Comparison of ENCODE assay signal across 13 cellular contexts in genomic region chr6:10441004-10441654, GRCh38. TPM values are rescaled to one million over a fixed set of nuclear protein-coding genes. Genes with fewer than 3 reads are reported as not detected.
A peak's percentile ranks its signal among the peaks of the same experiment; 100 is the strongest.
DNase-seq lines count a peak whose midpoint lies in the region; ATAC-seq and TF ChIP-seq lines count a peak whose summit lies in the region.
"Had no signal": no experiment of that assay in that cellular context is flagged by ENCODE, and none has a peak within 500 bp of the region (broad histone marks: within the 10 kb centered on the region; RNA-seq: fewer than 3 reads in every experiment).

No MANE protein-coding gene starts in this region.

- H3K9ac ChIP-seq in neural progenitor cell = no peak overlapping the region
- no peak overlapping the region for H3K9ac ChIP-seq in H9 (ENCODE audit: extremely low read depth, insufficient read length, low read length)

- peaks cover 3% of the 10 kb centered on the region for H3F3A ChIP-seq in neural progenitor cell (ENCODE audit: low read depth)

- H3K36me3 Mint-ChIP-seq in neural progenitor cell (no peaks in the 10 kb centered on the region), H9 (ENCODE audit: insufficient read depth in 1 of 3, low read depth in 3 of 3) (no peaks in the 10 kb centered on the region)
- H3K36me3 Mint-ChIP-seq in activated T-helper 1 cell treated with anti-CD3 and anti-CD28 coated beads, Interleukin-12 subunit alpha, Interleukin-12 subunit beta, Interleukin-2, Interleukin-4 antibody, amounts not matched to agents 30 ng/mL and 10 ng/mL and 1 ng/mL, durations not matched to agents 14 hours and 24 hours and 36 hours (ENCODE audit: low read depth) = no peaks in the 10 kb centered on the region
- H3K36me3 Mint-ChIP-seq: activated naive CD4-positive, alpha-beta T cell treated with anti-CD3 and anti-CD28 coated beads, Interleukin-2, amount 50 U/mL, for 24 hours had no signal

- H3K27ac Mint-ChIP-seq in neural progenitor cell (no peak overlapping the region), H9 (peak overlapping the region in 1 of 3 experiments; percentile 37; a peak in 1 of 7 replicates)
- no peak overlapping the region for H3K27ac Mint-ChIP-seq in activated T-helper 1 cell treated with anti-CD3 and anti-CD28 coated beads, Interleukin-12 subunit alpha, Interleukin-12 subunit beta, Interleukin-2, Interleukin-4 antibody, amounts not matched to agents 30 ng/mL and 10 ng/mL and 1 ng/mL, durations not matched to agents 14 hours and 24 hours and 36 hours
- H3K27ac Mint-ChIP-seq: activated naive CD4-positive, alpha-beta T cell treated with anti-CD3 and anti-CD28 coated beads, Interleukin-2, amount 50 U/mL, for 24 hours had no signal

- TF ChIP-seq CTCF in BJ (IDR thresholded peaks at IDR 0.05; ENCODE audit: insufficient read depth, low read depth, low read length) = no peak
- no peak for TF ChIP-seq CTCF in Panc1 (IDR thresholded peaks at IDR 0.05)
- TF ChIP-seq CTCF in esophagus squamous epithelium (IDR thresholded peaks at IDR 0.05) = peak in 1 of 6 experiments; percentile 12
- no peak for TF ChIP-seq CTCF in neural progenitor cell (IDR thresholded peaks at IDR 0.05)
- no peak for TF ChIP-seq CTCF in H9 (conservative IDR thresholded peaks at IDR 0.05)

- H3K56ac ChIP-seq in H9 (ENCODE audit: insufficient read length, low read depth, low read length) = no peak overlapping the region

- no TSS peak for BruUV-seq in Panc1 (replicated peaks; lab: Mats Ljungman, UMichigan)

- H2BK120ac ChIP-seq in H9 (ENCODE audit: low read depth, low read length, poor library complexity, severe bottlenecking) = no peak overlapping the region

- no peaks in the 10 kb centered on the region for H3K79me2 ChIP-seq in neural progenitor cell (ENCODE audit: low read depth)
- H3K79me2 ChIP-seq in H9 (ENCODE audit: insufficient read depth, low read length) = no peaks in the 10 kb centered on the region

- no peak overlapping the region for H2AK5ac ChIP-seq in H9 (ENCODE audit: insufficient read length, low read length)

- POLR2A ChIA-PET in BJ (lab: Charles Lee) = no interaction called here
- POLR2A ChIA-PET in Panc1 (lab: Charles Lee) = no interaction called here

- peak overlapping the region; percentile 42 for H2AFZ ChIP-seq in neural progenitor cell (replicated peaks)
- no peak overlapping the region for H2AFZ ChIP-seq in H9 (ENCODE audit: low read length)

- H2BK5ac ChIP-seq in H9 (ENCODE audit: insufficient read length, low read length) = no peak overlapping the region

- H3K4me2 ChIP-seq in neural progenitor cell = no peak overlapping the region
- H3K4me2 ChIP-seq in H9 (ENCODE audit: insufficient read depth, insufficient read length, low read length) = no peak overlapping the region

- no peaks in the 10 kb centered on the region for H3K4me1 ChIP-seq in Panc1 (ENCODE audit: control insufficient read depth, insufficient read depth, low read length)
- H3K4me1 ChIP-seq in esophagus squamous epithelium = peaks cover 0 to 20% (median 0%) of the 10 kb centered on the region in 3 donors
- H3K4me1 ChIP-seq in neural progenitor cell = no peaks in the 10 kb centered on the region
- no peaks in the 10 kb centered on the region for H3K4me1 ChIP-seq in H9 (ENCODE audit: insufficient read depth, low read length)

- no peak overlapping the region for H3K23ac ChIP-seq in H9 (ENCODE audit: insufficient read length, low read depth, low read length)

- no peak overlapping the region for H4K8ac ChIP-seq in H9 (replicated peaks; ENCODE audit: insufficient read length, low read depth, low read length)

- H3K23me2 ChIP-seq in H9 (ENCODE audit: insufficient read length, low read depth, low read length, poor library complexity, severe bottlenecking) = no peaks in the 10 kb centered on the region

- H4K20me1 ChIP-seq in neural progenitor cell (ENCODE audit: low read depth) (no peaks in the 10 kb centered on the region), H9 (ENCODE audit: control insufficient read depth, insufficient read depth, insufficient read length) (no peaks in the 10 kb centered on the region)

- no peak overlapping the region for H2BK15ac ChIP-seq in H9 (ENCODE audit: low read depth, low read length)

- no peaks in the 10 kb centered on the region for H3K79me1 ChIP-seq in H9 (ENCODE audit: insufficient read depth, low read depth, low read length, poor library complexity, severe bottlenecking)

- no peak overlapping the region for H3K18ac ChIP-seq in H9 (ENCODE audit: insufficient read length, low read depth, low read length)

- H3K4me3 Mint-ChIP-seq in neural progenitor cell = no peak overlapping the region
- H3K4me3 Mint-ChIP-seq in activated T-helper 1 cell treated with anti-CD3 and anti-CD28 coated beads, Interleukin-12 subunit alpha, Interleukin-12 subunit beta, Interleukin-2, Interleukin-4 antibody, amounts not matched to agents 30 ng/mL and 10 ng/mL and 1 ng/mL, durations not matched to agents 14 hours and 24 hours and 36 hours = no peak overlapping the region
- H3K4me3 Mint-ChIP-seq in H9 = no peak overlapping the region
- H3K4me3 Mint-ChIP-seq: activated naive CD4-positive, alpha-beta T cell treated with anti-CD3 and anti-CD28 coated beads, Interleukin-2, amount 50 U/mL, for 24 hours; IgD-negative memory B cell had no signal

- no peak overlapping the region for H4K5ac ChIP-seq in H9 (ENCODE audit: insufficient read length, low read depth, low read length)

- H3K27me3 Mint-ChIP-seq in neural progenitor cell (ENCODE audit: insufficient read depth, low read depth) (peaks cover 2% of the 10 kb centered on the region), H9 (ENCODE audit: low read depth) (peaks cover 11% of the 10 kb centered on the region)
- peaks cover 10% of the 10 kb centered on the region for H3K27me3 Mint-ChIP-seq in activated T-helper 1 cell treated with anti-CD3 and anti-CD28 coated beads, Interleukin-12 subunit alpha, Interleukin-12 subunit beta, Interleukin-2, Interleukin-4 antibody, amounts not matched to agents 30 ng/mL and 10 ng/mL and 1 ng/mL, durations not matched to agents 14 hours and 24 hours and 36 hours (ENCODE audit: insufficient read depth)

- no peak overlapping the region for H3K4ac ChIP-seq in H9 (ENCODE audit: low read depth, low read length)

- no peak overlapping the region for H4K91ac ChIP-seq in H9 (ENCODE audit: insufficient read length, low read depth, low read length)

- intact Hi-C loops in Panc1 (cut with micrococcal nuclease; ENCODE audit: unreplicated experiment) = no loop called here
- intact Hi-C loops in esophagus squamous epithelium (cut with DNase I) = no loop called here
- intact Hi-C loops in activated T-helper 1 cell treated with anti-CD3 and anti-CD28 coated beads, Interleukin-12 subunit alpha, Interleukin-12 subunit beta, Interleukin-2, Interleukin-4 antibody, amounts not matched to agents 30 ng/mL and 10 ng/mL and 1 ng/mL, durations not matched to agents 14 hours and 24 hours and 36 hours (cut with micrococcal nuclease) = no loop called here

- 25 to 41% methylated on average over 6 to 7 of the region's 7 CpGs for WGBS in esophagus squamous epithelium, 2 donors
- WGBS in H9 (ENCODE audit: extremely low coverage, insufficient read length, low lambda C conversion rate) = no CpG with 5 or more reads among the region's 7 CpGs

- no peak overlapping the region for H3K4me3 ChIP-seq in BJ (ENCODE audit: low read depth, low read length)
- H3K4me3 ChIP-seq in Panc1 (ENCODE audit: low read depth in 2 of 2, low read length in 2 of 2) = no peak overlapping the region
- peak overlapping the region in 1 of 4 donors; percentile 30 for H3K4me3 ChIP-seq in esophagus squamous epithelium
- H3K4me3 ChIP-seq in neural progenitor cell = no peak overlapping the region

- H3K27ac ChIP-seq in Panc1 (ENCODE audit: low read length) (no peak overlapping the region), esophagus squamous epithelium (peak overlapping the region; percentile 76 to 85 (median 80)), neural progenitor cell (no peak overlapping the region), H9 (ENCODE audit: insufficient read length, low read depth, low read length) (no peak overlapping the region)
- H3K27ac ChIP-seq: VCaP had no signal

- H3K36me3 ChIP-seq in BJ (ENCODE audit: control insufficient read depth, insufficient read depth, low read length) = no peaks in the 10 kb centered on the region
- no peaks in the 10 kb centered on the region for H3K36me3 ChIP-seq in Panc1 (ENCODE audit: control insufficient read depth, insufficient read depth, low read length)
- no peaks in the 10 kb centered on the region for H3K36me3 ChIP-seq in esophagus squamous epithelium
- H3K36me3 ChIP-seq in neural progenitor cell = no peaks in the 10 kb centered on the region

- H3T11ph ChIP-seq in H9 (ENCODE audit: low read length) = no peak overlapping the region

- H3K4me1 Mint-ChIP-seq in neural progenitor cell (no peaks in the 10 kb centered on the region), H9 (peaks cover 2 to 7% of the 10 kb centered on the region in 2 experiments; a peak in 1 of 4 replicates)
- H3K4me1 Mint-ChIP-seq in activated T-helper 1 cell treated with anti-CD3 and anti-CD28 coated beads, Interleukin-12 subunit alpha, Interleukin-12 subunit beta, Interleukin-2, Interleukin-4 antibody, amounts not matched to agents 30 ng/mL and 10 ng/mL and 1 ng/mL, durations not matched to agents 14 hours and 24 hours and 36 hours (ENCODE audit: low read depth) = no peaks in the 10 kb centered on the region
- H3K4me1 Mint-ChIP-seq: activated naive CD4-positive, alpha-beta T cell treated with anti-CD3 and anti-CD28 coated beads, Interleukin-2, amount 50 U/mL, for 24 hours had no signal

- peak; percentile 73; the same call in 1 of the 2 replicates for ATAC-seq in Panc1

- H3K27me3 ChIP-seq in BJ (ENCODE audit: control insufficient read depth, insufficient read depth, low read length) (no peaks in the 10 kb centered on the region), Panc1 (ENCODE audit: control insufficient read depth, insufficient read depth, low read length) (no peaks in the 10 kb centered on the region), esophagus squamous epithelium (peaks cover 0 to 14% (median 0%) of the 10 kb centered on the region in 4 donors), neural progenitor cell (no peaks in the 10 kb centered on the region), H9 (ENCODE audit: insufficient read depth, low read length) (no peaks in the 10 kb centered on the region)

- peak; percentile 89 for DNase-seq in BJ (ENCODE audit: low read depth)
- DNase-seq in Panc1 (ENCODE audit: low read depth, low spot score) = no peak
- DNase-seq in esophagus squamous epithelium (lab: John Stamatoyannopoulos, UW) = no peak
- no peak for DNase-seq in neural progenitor cell (ENCODE audit: low spot score)
- no peak for DNase-seq in activated T-helper 1 cell treated with anti-CD3 and anti-CD28 coated beads, Interleukin-12 subunit alpha, Interleukin-12 subunit beta, Interleukin-2, Interleukin-4 antibody, amounts not matched to agents 30 ng/mL and 10 ng/mL and 1 ng/mL, durations not matched to agents 14 hours and 24 hours and 36 hours (ENCODE audit: low spot score)
- no peak for DNase-seq in iPS-NIHi7 (ENCODE audit: extremely low spot score)
- DNase-seq in DMS153 (lab: John Stamatoyannopoulos, UW) = no peak
- DNase-seq in H9 = no peak
- DNase-seq: NCI-H524 treated with DMSO at 0.1 percent for 48 hours, occipital lobe had no signal

- TF ChIP-seq POLR2A in esophagus squamous epithelium (IDR thresholded peaks at IDR 0.05) = no peak

- H3K14ac ChIP-seq in H9 (ENCODE audit: insufficient read depth, low read length) = no peak overlapping the region

- H3K9me3 Mint-ChIP-seq in neural progenitor cell = no peaks in the 10 kb centered on the region
- H3K9me3 Mint-ChIP-seq in activated T-helper 1 cell treated with anti-CD3 and anti-CD28 coated beads, Interleukin-12 subunit alpha, Interleukin-12 subunit beta, Interleukin-2, Interleukin-4 antibody, amounts not matched to agents 30 ng/mL and 10 ng/mL and 1 ng/mL, durations not matched to agents 14 hours and 24 hours and 36 hours = no peaks in the 10 kb centered on the region
- H3K9me3 Mint-ChIP-seq in H9 = peaks cover 0 to 4% of the 10 kb centered on the region in 2 experiments; a peak in 2 of 5 replicates
- H3K9me3 Mint-ChIP-seq: activated naive CD4-positive, alpha-beta T cell treated with anti-CD3 and anti-CD28 coated beads, Interleukin-2, amount 50 U/mL, for 24 hours had no signal

- in situ Hi-C loops in Panc1 (cut with HindIII; ENCODE audit: low pct_unique_long_range_greater_than_20kb, low sequenced_read_pairs) = no loop called here

- CTCF ChIA-PET in BJ (lab: Yijun Ruan, JAX) = interaction anchor here (0.6 to 1.7 kb wide), 4 partner anchors 9 to 34 kb away, joined by 4 to 6 read pairs (median 4); no protein-coding TSS in a partner anchor
- CTCF ChIA-PET in Panc1 (lab: Charles Lee) = interaction anchor here (0.6 kb wide), 1 partner anchor 271 kb away, joined by 3 read pairs; no protein-coding TSS in a partner anchor

- H2BK12ac ChIP-seq in H9 (ENCODE audit: insufficient read length, low read depth, low read length) = no peak overlapping the region

- H3K9me3 ChIP-seq in Panc1 (ENCODE audit: control insufficient read depth, insufficient read depth, low read depth, low read length) (no peaks in the 10 kb centered on the region), esophagus squamous epithelium (no peaks in the 10 kb centered on the region), neural progenitor cell (ENCODE audit: low read depth) (no peaks in the 10 kb centered on the region), H9 (ENCODE audit: control insufficient read depth, low read depth, low read length) (no peaks in the 10 kb centered on the region)

- H2BK20ac ChIP-seq in H9 (ENCODE audit: low read depth, low read length, poor library complexity, severe bottlenecking) = no peak overlapping the region

RNA-seq across cellular contexts. Expression of gene TFAP2A, which starts 26.3 kb away (rescaled TPM):
- 12.6 and 14.0 TPM in 2 replicates for polyA plus RNA-seq in BJ (2011; rRNA removed)
- polyA minus RNA-seq in BJ (2011; rRNA and poly(A)+ RNA removed) = 8.0 and 11.0 TPM in 2 replicates
- 83.9 TPM for total RNA-seq in Panc1 (2021; ENCODE audit: unreplicated experiment)
- polyA plus RNA-seq in Panc1 (2012; ENCODE audit: insufficient read length) = 95.0 TPM
- 10 to 100 TPM; 11.6 to 39.1 (median 29.9) TPM for total RNA-seq in esophagus squamous epithelium
- total RNA-seq in neural progenitor cell (ENCODE audit: low replicate concordance) = 0.39 and 0.65 TPM in 2 replicates
- total RNA-seq in activated T-helper 1 cell treated with anti-CD3 and anti-CD28 coated beads, Interleukin-12 subunit alpha, Interleukin-12 subunit beta, Interleukin-2, Interleukin-4 antibody, amounts not matched to agents 30 ng/mL and 10 ng/mL and 1 ng/mL, durations not matched to agents 14 hours and 24 hours and 36 hours = not detected in 2 replicates
- total RNA-seq in H9 (2021) = 1.6 and 2.6 TPM in 2 replicates
- total RNA-seq: occipital lobe had no signal
- polyA plus RNA-seq: IgD-negative memory B cell had no signal

Comparison
In these comparisons a context has a peak if more than half of its experiments do, and no peak if none do; other contexts are left out.
1. H3K27ac ChIP-seq: peak in esophagus squamous epithelium (4 of 4); none in Panc1 (single experiment), neural progenitor cell (single experiment) and H9 (single experiment).